1 cellular context compared by ENCODE assay signal in the genomic region with DNA sequence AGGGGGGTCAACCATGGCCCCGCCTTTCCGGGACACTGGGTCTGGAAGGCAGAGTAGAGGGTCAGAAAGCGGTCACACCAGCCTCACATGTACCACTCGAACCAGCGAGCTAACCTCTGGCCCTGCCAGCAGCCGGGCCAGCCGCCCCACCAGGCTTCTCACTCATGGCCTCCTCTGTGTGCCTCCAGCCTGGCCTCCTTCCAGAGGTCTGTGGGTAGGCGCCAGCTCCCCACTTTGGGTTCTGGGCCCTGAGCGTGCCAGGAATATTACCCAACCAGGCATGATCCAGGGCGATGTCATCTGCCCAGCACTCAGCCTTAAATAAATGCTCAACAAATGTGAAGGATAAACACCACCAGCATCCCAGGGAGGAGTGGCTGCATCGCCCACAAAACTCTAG.
TF ChIP-seq lines count a peak whose summit lies in the region.

No MANE protein-coding gene starts in this region.

TF ChIP-seq in H1, 55 proteins besides CTCF, POLR2A, EP300 and RAD21:
- TF ChIP-seq RFX5 (IDR thresholded peaks at IDR 0.05; ENCODE audit: borderline replicate concordance, low read depth, low read length) (no peak), SP4 (IDR thresholded peaks at IDR 0.05; ENCODE audit: low read length) (no peak), GABPA (IDR thresholded peaks at IDR 0.05; ENCODE audit: borderline replicate concordance, insufficient read depth, low read length) (no peak), MAX (IDR thresholded peaks at IDR 0.05) (no peak), SIRT6 (IDR thresholded peaks at IDR 0.05; ENCODE audit: low read length) (no peak), JUND (IDR thresholded peaks at IDR 0.05; ENCODE audit: low read length) (no peak), CHD1 (IDR thresholded peaks at IDR 0.05; ENCODE audit: low read depth, low read length) (no peak), TEAD4 (IDR thresholded peaks at IDR 0.05; ENCODE audit: low read depth, low read length) (no peak), SIX5 (IDR thresholded peaks at IDR 0.05; ENCODE audit: low read depth, low read length) (no peak), SAP30 (IDR thresholded peaks at IDR 0.05; ENCODE audit: insufficient read depth, insufficient replicate concordance, low read length) (no peak), CHD2 (IDR thresholded peaks at IDR 0.05; ENCODE audit: low read length) (no peak), KDM1A (IDR thresholded peaks at IDR 0.05; ENCODE audit: borderline replicate concordance, low read length) (no peak), FOSL1 (IDR thresholded peaks at IDR 0.05; ENCODE audit: insufficient read depth, low read depth, low read length) (no peak), JUN (IDR thresholded peaks at IDR 0.05; ENCODE audit: low read depth, low read length) (no peak), ZNF274 (IDR thresholded peaks at IDR 0.05; ENCODE audit: borderline replicate concordance, extremely low read depth, low read length) (no peak), USF2 (IDR thresholded peaks at IDR 0.05; ENCODE audit: low read length) (no peak)
